ENCODE assay signal across 3 cellular contexts in the genomic region with DNA sequence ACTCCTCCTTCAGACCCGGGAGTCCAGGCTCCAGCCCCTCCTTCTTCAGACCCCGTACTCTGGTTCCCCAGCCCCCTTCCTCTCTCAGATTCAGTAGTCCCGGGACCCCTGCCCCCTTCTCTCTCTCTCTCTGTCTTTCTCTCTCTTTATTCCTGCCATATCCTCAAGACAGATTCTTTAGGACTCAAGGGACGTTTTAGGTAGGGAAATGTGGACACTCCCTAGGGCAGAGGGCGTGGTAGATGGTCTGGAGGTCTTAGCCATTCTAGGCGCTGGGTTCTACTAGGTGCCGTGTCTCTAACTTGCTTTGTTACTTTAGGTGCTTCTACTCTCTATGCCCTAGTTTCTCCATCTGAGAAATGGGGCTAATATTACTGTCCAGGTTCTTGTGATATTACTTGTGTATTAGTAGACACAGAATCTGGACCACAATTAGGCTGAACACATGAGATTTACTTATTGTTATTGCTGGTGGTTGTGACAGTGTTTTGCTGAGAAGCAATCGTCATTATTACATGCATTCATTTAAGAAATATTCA.
TF ChIP-seq lines count a peak whose summit lies in the region.

No MANE protein-coding gene starts in this region.

TF ChIP-seq in SK-N-SH, 30 proteins besides CTCF, POLR2A, EP300 and RAD21:
- TF ChIP-seq GABPA (IDR thresholded peaks at IDR 0.05; ENCODE audit: low read depth), result no peak
- no peak for TF ChIP-seq TAF1 (IDR thresholded peaks at IDR 0.05; ENCODE audit: borderline replicate concordance, low read depth, low read length)
- no peak for TF ChIP-seq TEAD4 (IDR thresholded peaks at IDR 0.05; ENCODE audit: borderline replicate concordance, insufficient read depth)
- TF ChIP-seq, protein P1, sequence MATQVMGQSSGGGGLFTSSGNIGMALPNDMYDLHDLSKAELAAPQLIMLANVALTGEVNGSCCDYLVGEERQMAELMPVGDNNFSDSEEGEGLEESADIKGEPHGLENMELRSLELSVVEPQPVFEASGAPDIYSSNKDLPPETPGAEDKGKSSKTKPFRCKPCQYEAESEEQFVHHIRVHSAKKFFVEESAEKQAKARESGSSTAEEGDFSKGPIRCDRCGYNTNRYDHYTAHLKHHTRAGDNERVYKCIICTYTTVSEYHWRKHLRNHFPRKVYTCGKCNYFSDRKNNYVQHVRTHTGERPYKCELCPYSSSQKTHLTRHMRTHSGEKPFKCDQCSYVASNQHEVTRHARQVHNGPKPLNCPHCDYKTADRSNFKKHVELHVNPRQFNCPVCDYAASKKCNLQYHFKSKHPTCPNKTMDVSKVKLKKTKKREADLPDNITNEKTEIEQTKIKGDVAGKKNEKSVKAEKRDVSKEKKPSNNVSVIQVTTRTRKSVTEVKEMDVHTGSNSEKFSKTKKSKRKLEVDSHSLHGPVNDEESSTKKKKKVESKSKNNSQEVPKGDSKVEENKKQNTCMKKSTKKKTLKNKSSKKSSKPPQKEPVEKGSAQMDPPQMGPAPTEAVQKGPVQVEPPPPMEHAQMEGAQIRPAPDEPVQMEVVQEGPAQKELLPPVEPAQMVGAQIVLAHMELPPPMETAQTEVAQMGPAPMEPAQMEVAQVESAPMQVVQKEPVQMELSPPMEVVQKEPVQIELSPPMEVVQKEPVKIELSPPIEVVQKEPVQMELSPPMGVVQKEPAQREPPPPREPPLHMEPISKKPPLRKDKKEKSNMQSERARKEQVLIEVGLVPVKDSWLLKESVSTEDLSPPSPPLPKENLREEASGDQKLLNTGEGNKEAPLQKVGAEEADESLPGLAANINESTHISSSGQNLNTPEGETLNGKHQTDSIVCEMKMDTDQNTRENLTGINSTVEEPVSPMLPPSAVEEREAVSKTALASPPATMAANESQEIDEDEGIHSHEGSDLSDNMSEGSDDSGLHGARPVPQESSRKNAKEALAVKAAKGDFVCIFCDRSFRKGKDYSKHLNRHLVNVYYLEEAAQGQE (IDR thresholded peaks at IDR 0.05; ENCODE audit: low read depth, low read length), result no peak
- TF ChIP-seq TCF12 (IDR thresholded peaks at IDR 0.05), result no peak
- TF ChIP-seq FOSL2 (IDR thresholded peaks at IDR 0.05; ENCODE audit: borderline replicate concordance, low read depth), result no peak
- TF ChIP-seq, protein P2, sequence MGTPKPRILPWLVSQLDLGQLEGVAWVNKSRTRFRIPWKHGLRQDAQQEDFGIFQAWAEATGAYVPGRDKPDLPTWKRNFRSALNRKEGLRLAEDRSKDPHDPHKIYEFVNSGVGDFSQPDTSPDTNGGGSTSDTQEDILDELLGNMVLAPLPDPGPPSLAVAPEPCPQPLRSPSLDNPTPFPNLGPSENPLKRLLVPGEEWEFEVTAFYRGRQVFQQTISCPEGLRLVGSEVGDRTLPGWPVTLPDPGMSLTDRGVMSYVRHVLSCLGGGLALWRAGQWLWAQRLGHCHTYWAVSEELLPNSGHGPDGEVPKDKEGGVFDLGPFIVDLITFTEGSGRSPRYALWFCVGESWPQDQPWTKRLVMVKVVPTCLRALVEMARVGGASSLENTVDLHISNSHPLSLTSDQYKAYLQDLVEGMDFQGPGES (IDR thresholded peaks at IDR 0.05; ENCODE audit: low read depth, low read length), result no peak
- TF ChIP-seq POLR2AphosphoS5 (IDR thresholded peaks at IDR 0.05; ENCODE audit: low read depth, low read length), result no peak
- TF ChIP-seq MEF2A (IDR thresholded peaks at IDR 0.05; ENCODE audit: borderline replicate concordance, low read depth), result no peak
- TF ChIP-seq, protein P3, sequence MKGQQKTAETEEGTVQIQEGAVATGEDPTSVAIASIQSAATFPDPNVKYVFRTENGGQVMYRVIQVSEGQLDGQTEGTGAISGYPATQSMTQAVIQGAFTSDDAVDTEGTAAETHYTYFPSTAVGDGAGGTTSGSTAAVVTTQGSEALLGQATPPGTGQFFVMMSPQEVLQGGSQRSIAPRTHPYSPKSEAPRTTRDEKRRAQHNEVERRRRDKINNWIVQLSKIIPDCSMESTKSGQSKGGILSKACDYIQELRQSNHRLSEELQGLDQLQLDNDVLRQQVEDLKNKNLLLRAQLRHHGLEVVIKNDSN (IDR thresholded peaks at IDR 0.05; ENCODE audit: borderline replicate concordance, low read depth), result no peak
- TF ChIP-seq CHD2 (IDR thresholded peaks at IDR 0.05; ENCODE audit: low read length, partially characterized antibody), result no peak
- TF ChIP-seq SIN3A (IDR thresholded peaks at IDR 0.05; ENCODE audit: borderline replicate concordance, low read depth, low read length), result no peak
- no peak for TF ChIP-seq NRF1 (IDR thresholded peaks at IDR 0.05; ENCODE audit: low read depth, low read length)
- no peak for TF ChIP-seq MXI1 (IDR thresholded peaks at IDR 0.05; ENCODE audit: low read depth, low read length)
- TF ChIP-seq RCOR1 (IDR thresholded peaks at IDR 0.05; ENCODE audit: low read length), result no peak
- no peak for TF ChIP-seq FOXM1 (IDR thresholded peaks at IDR 0.05; ENCODE audit: low read depth)
TF ChIP-seq in SK-N-SH: peak in this region for 0.

TF ChIP-seq in SK-N-SH treated with all-trans-retinoic acid at 6 μM for 48 hours, 23 proteins besides CTCF, POLR2A, EP300 and RAD21:
- no peak for TF ChIP-seq ISL1 (CRISPR knock-in tag; IDR thresholded peaks at IDR 0.05)
- TF ChIP-seq TCF4 (CRISPR knock-in tag; IDR thresholded peaks at IDR 0.05; ENCODE audit: borderline replicate concordance), result no peak
- TF ChIP-seq ZNF565 (CRISPR knock-in tag; conservative IDR thresholded peaks at IDR 0.05; ENCODE audit: low read depth), result no peak
- no peak for TF ChIP-seq ZNF8 (CRISPR knock-in tag; IDR thresholded peaks at IDR 0.05)
- no peak for TF ChIP-seq CSDC2 (CRISPR knock-in tag; IDR thresholded peaks at IDR 0.05)
- no peak for TF ChIP-seq ARNTL (CRISPR knock-in tag; IDR thresholded peaks at IDR 0.05; ENCODE audit: borderline replicate concordance, low read depth)
- TF ChIP-seq RARB (CRISPR knock-in tag; IDR thresholded peaks at IDR 0.05), result no peak

TF ChIP-seq in GM12878, 131 proteins besides CTCF, POLR2A, EP300 and RAD21:
- TF ChIP-seq MYB (IDR thresholded peaks at IDR 0.05; ENCODE audit: borderline replicate concordance, low read depth, low read length), result no peak
- no peak for TF ChIP-seq ETV6 (conservative IDR thresholded peaks at IDR 0.05 in 1 of 2, IDR thresholded peaks at IDR 0.05 in 1 of 2; ENCODE audit: borderline replicate concordance in 1 of 2, low read depth in 1 of 2)
- TF ChIP-seq, protein P3 (IDR thresholded peaks at IDR 0.05; ENCODE audit: borderline replicate concordance, extremely low read length, insufficient read depth, low read depth, low read length), result no peak
- no peak for TF ChIP-seq RFX5 (IDR thresholded peaks at IDR 0.05; ENCODE audit: low read depth, low read length)
- no peak for TF ChIP-seq POLR2AphosphoS5 (IDR thresholded peaks at IDR 0.05; ENCODE audit: low read length)
- TF ChIP-seq WRNIP1 (IDR thresholded peaks at IDR 0.05; ENCODE audit: borderline replicate concordance, low read depth, low read length), result no peak
- TF ChIP-seq SREBF2 (IDR thresholded peaks at IDR 0.05; ENCODE audit: low read length), result no peak
- TF ChIP-seq TCF12 (IDR thresholded peaks at IDR 0.05; ENCODE audit: low read depth, low read length), result no peak
- no peak for TF ChIP-seq KLF5 (IDR thresholded peaks at IDR 0.05; ENCODE audit: partially characterized antibody)
- TF ChIP-seq RAD51 (IDR thresholded peaks at IDR 0.05), result no peak
- TF ChIP-seq LARP7 (IDR thresholded peaks at IDR 0.05), result no peak
- TF ChIP-seq, protein P4, sequence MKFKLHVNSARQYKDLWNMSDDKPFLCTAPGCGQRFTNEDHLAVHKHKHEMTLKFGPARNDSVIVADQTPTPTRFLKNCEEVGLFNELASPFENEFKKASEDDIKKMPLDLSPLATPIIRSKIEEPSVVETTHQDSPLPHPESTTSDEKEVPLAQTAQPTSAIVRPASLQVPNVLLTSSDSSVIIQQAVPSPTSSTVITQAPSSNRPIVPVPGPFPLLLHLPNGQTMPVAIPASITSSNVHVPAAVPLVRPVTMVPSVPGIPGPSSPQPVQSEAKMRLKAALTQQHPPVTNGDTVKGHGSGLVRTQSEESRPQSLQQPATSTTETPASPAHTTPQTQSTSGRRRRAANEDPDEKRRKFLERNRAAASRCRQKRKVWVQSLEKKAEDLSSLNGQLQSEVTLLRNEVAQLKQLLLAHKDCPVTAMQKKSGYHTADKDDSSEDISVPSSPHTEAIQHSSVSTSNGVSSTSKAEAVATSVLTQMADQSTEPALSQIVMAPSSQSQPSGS (IDR thresholded peaks at IDR 0.05; ENCODE audit: low read length), result no peak
- TF ChIP-seq RUNX3 (IDR thresholded peaks at IDR 0.05; ENCODE audit: low read length), result no peak
- TF ChIP-seq POLR2AphosphoS2 (IDR thresholded peaks at IDR 0.05; ENCODE audit: low read depth, low read length), result no peak
- TF ChIP-seq CBX5 (IDR thresholded peaks at IDR 0.05; ENCODE audit: low read depth), result no peak
